ENCODE assay signal across 8 cellular contexts in the genomic region with DNA sequence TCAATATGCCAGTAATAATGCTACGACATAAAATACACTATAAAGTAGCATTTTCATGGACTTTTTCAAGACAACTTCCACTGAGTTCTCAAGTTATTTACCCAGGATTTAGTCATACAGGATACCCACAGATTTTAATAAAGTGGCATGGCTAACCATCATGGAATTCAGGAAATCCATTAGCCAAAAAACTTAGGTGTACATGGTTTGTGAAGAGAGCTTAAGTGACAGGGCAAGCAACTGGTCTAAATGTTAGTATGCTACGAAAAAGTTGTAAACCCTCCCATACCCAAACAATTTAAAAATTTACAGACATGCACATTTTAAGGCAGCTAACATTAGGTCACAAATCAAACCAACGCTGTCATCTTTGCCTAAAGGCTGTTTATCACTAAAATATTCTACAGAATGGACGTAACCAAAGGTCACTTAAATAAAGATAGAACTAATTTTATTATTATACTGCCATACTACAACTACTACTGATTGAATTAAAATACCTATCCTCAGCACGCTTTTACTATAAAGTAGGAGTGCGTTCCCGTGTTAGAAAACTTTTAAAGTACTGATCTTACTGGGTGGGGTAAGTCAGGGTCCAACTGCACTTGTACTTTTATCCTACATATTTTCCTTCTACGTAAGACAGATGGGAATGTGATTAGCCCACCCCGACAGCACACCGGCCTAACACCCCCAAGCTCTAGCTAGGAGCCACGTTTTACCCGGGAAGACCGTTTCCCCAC. TPM values are rescaled to one million over a fixed set of nuclear protein-coding genes. Genes with fewer than 3 reads are reported as not detected.
A peak's percentile ranks its signal among the peaks of the same experiment; 100 is the strongest.
DNase-seq lines count a peak whose midpoint lies in the region; TF ChIP-seq lines count a peak whose summit lies in the region.

No MANE protein-coding gene starts in this region.

- H3K36me3 ChIP-seq in testis (ENCODE audit: low read depth, missing control alignments) = no peaks in the 10 kb centered on the region

- DNase-seq in activated CD4-positive, alpha-beta T cell treated with anti-CD3 and anti-CD28 coated beads, Interleukin-2, amount 10 ng/mL, durations not matched to agents 7 days and 5 days = no peak
- DNase-seq in activated CD4-positive, alpha-beta T cell treated with anti-CD3 and anti-CD28 coated beads, Interleukin-2, amount 50 U/mL, for 48 hours = no peak
- DNase-seq in activated T-helper 1 cell treated with anti-CD3 and anti-CD28 coated beads, Interleukin-12 subunit alpha, Interleukin-12 subunit beta, Interleukin-2, Interleukin-4 antibody, amounts not matched to agents 30 ng/mL and 10 ng/mL and 1 ng/mL, durations not matched to agents 14 hours and 24 hours and 36 hours (ENCODE audit: low spot score) = no peak
- DNase-seq in immature natural killer cell (no peak), testis (no peak), NCI-H146 treated with DMSO at 0.1 percent for 48 hours (lab: John Stamatoyannopoulos, UW; ENCODE audit: unreplicated experiment) (no peak), GM10248 (ENCODE audit: extremely low spot score) (no peak)
- no peak for DNase-seq in activated CD4-positive, alpha-beta T cell treated with anti-CD3 and anti-CD28 coated beads for 48 hours

- peaks cover 20% of the 10 kb centered on the region for H3K4me1 ChIP-seq in testis

- H3K27ac ChIP-seq in testis = peak overlapping the region; percentile 93 to 94

- H3K27ac Mint-ChIP-seq in activated CD4-positive, alpha-beta T cell treated with anti-CD3 and anti-CD28 coated beads, Interleukin-2, amount 10 ng/mL, durations not matched to agents 7 days and 5 days = no peak overlapping the region
- H3K27ac Mint-ChIP-seq in activated T-helper 1 cell treated with anti-CD3 and anti-CD28 coated beads, Interleukin-12 subunit alpha, Interleukin-12 subunit beta, Interleukin-2, Interleukin-4 antibody, amounts not matched to agents 30 ng/mL and 10 ng/mL and 1 ng/mL, durations not matched to agents 14 hours and 24 hours and 36 hours = peak overlapping the region; percentile 73
- peak overlapping the region in 5 of 6 donors; percentile 67 to 84 (median 72) for H3K27ac Mint-ChIP-seq in immature natural killer cell

- WGBS in testis, 2 donors = 6 to 7% methylated on average over 13 of the region's 13 CpGs

- no peak for TF ChIP-seq POLR2A in testis (IDR thresholded peaks at IDR 0.05)

- POLR2A ChIA-PET in activated CD4-positive, alpha-beta T cell treated with anti-CD3 and anti-CD28 coated beads, Interleukin-2, amount 10 ng/mL, durations not matched to agents 7 days and 5 days (lab: Charles Lee) = no interaction called here
- POLR2A ChIA-PET in GM10248 (lab: Yijun Ruan, JAX) = interaction anchor here (1.7 kb wide), 1 partner anchor 95 kb away, joined by 5 read pairs; no protein-coding TSS in a partner anchor

- peak overlapping the region; percentile 72 to 97 for H3K4me3 ChIP-seq in testis

- no peaks in the 10 kb centered on the region for H3K9me3 Mint-ChIP-seq in activated CD4-positive, alpha-beta T cell treated with anti-CD3 and anti-CD28 coated beads, Interleukin-2, amount 10 ng/mL, durations not matched to agents 7 days and 5 days
- no peaks in the 10 kb centered on the region for H3K9me3 Mint-ChIP-seq in activated T-helper 1 cell treated with anti-CD3 and anti-CD28 coated beads, Interleukin-12 subunit alpha, Interleukin-12 subunit beta, Interleukin-2, Interleukin-4 antibody, amounts not matched to agents 30 ng/mL and 10 ng/mL and 1 ng/mL, durations not matched to agents 14 hours and 24 hours and 36 hours
- no peaks in the 10 kb centered on the region for H3K9me3 Mint-ChIP-seq in immature natural killer cell

- CTCF ChIA-PET in activated CD4-positive, alpha-beta T cell treated with anti-CD3 and anti-CD28 coated beads, Interleukin-2, amount 10 ng/mL, durations not matched to agents 7 days and 5 days (lab: Charles Lee) = interaction anchor here (0.9 to 2.0 kb wide), 7 partner anchors 8 to 95 kb away, joined by 3 to 11 read pairs (median 3); a partner anchor contains a TSS
- CTCF ChIA-PET in GM10248 (lab: Yijun Ruan, JAX) = interaction anchor here (0.6 to 4.6 kb wide), 30 partner anchors 9 to 864 kb away, joined by 3 to 37 read pairs (median 4); a partner anchor contains a TSS

- H3K27me3 ChIP-seq in testis = no peaks in the 10 kb centered on the region

- H3K4me3 Mint-ChIP-seq in activated CD4-positive, alpha-beta T cell treated with anti-CD3 and anti-CD28 coated beads, Interleukin-2, amount 10 ng/mL, durations not matched to agents 7 days and 5 days = peak overlapping the region; percentile 83
- H3K4me3 Mint-ChIP-seq in activated T-helper 1 cell treated with anti-CD3 and anti-CD28 coated beads, Interleukin-12 subunit alpha, Interleukin-12 subunit beta, Interleukin-2, Interleukin-4 antibody, amounts not matched to agents 30 ng/mL and 10 ng/mL and 1 ng/mL, durations not matched to agents 14 hours and 24 hours and 36 hours = peak overlapping the region; percentile 87
- H3K4me3 Mint-ChIP-seq in immature natural killer cell = peak overlapping the region; percentile 87 to 91 (median 88)

- intact Hi-C loops in activated T-helper 1 cell treated with anti-CD3 and anti-CD28 coated beads, Interleukin-12 subunit alpha, Interleukin-12 subunit beta, Interleukin-2, Interleukin-4 antibody, amounts not matched to agents 30 ng/mL and 10 ng/mL and 1 ng/mL, durations not matched to agents 14 hours and 24 hours and 36 hours (cut with micrococcal nuclease) = loop anchor here (1.0 to 5.0 kb wide), 5 partner anchors 45 to 895 kb away; a partner anchor contains a TSS
- intact Hi-C loops in testis (cut with DNase I; ENCODE audit: low total_unique reads) = no loop called here

- H3K9me3 ChIP-seq in testis = no peaks in the 10 kb centered on the region

- TF ChIP-seq CTCF in testis (IDR thresholded peaks at IDR 0.05) (no peak), GM10248 (IDR thresholded peaks at IDR 0.05; ENCODE audit: control extremely low read depth, extremely low read depth, low read depth, missing control alignments) (no peak)

- H3K27me3 Mint-ChIP-seq in activated CD4-positive, alpha-beta T cell treated with anti-CD3 and anti-CD28 coated beads, Interleukin-2, amount 10 ng/mL, durations not matched to agents 7 days and 5 days = peaks cover 10% of the 10 kb centered on the region
- H3K27me3 Mint-ChIP-seq in activated T-helper 1 cell treated with anti-CD3 and anti-CD28 coated beads, Interleukin-12 subunit alpha, Interleukin-12 subunit beta, Interleukin-2, Interleukin-4 antibody, amounts not matched to agents 30 ng/mL and 10 ng/mL and 1 ng/mL, durations not matched to agents 14 hours and 24 hours and 36 hours (ENCODE audit: insufficient read depth) = peaks cover 30% of the 10 kb centered on the region
- peaks cover 2 to 3% (median 3%) of the 10 kb centered on the region in 3 donors for H3K27me3 Mint-ChIP-seq in immature natural killer cell (ENCODE audit: low read depth in 3 of 3)

- peaks cover 25% of the 10 kb centered on the region for H3K4me1 Mint-ChIP-seq in activated CD4-positive, alpha-beta T cell treated with anti-CD3 and anti-CD28 coated beads, Interleukin-2, amount 10 ng/mL, durations not matched to agents 7 days and 5 days
- peaks cover 16% of the 10 kb centered on the region for H3K4me1 Mint-ChIP-seq in activated T-helper 1 cell treated with anti-CD3 and anti-CD28 coated beads, Interleukin-12 subunit alpha, Interleukin-12 subunit beta, Interleukin-2, Interleukin-4 antibody, amounts not matched to agents 30 ng/mL and 10 ng/mL and 1 ng/mL, durations not matched to agents 14 hours and 24 hours and 36 hours (ENCODE audit: low read depth)
- H3K4me1 Mint-ChIP-seq in immature natural killer cell = peaks cover 20 to 26% of the 10 kb centered on the region in 2 donors

- H3K36me3 Mint-ChIP-seq in activated CD4-positive, alpha-beta T cell treated with anti-CD3 and anti-CD28 coated beads, Interleukin-2, amount 10 ng/mL, durations not matched to agents 7 days and 5 days (ENCODE audit: low read depth) = peaks cover 8% of the 10 kb centered on the region
- no peaks in the 10 kb centered on the region for H3K36me3 Mint-ChIP-seq in activated T-helper 1 cell treated with anti-CD3 and anti-CD28 coated beads, Interleukin-12 subunit alpha, Interleukin-12 subunit beta, Interleukin-2, Interleukin-4 antibody, amounts not matched to agents 30 ng/mL and 10 ng/mL and 1 ng/mL, durations not matched to agents 14 hours and 24 hours and 36 hours (ENCODE audit: low read depth)
- peaks cover 0 to 8% (median 0%) of the 10 kb centered on the region in 3 donors for H3K36me3 Mint-ChIP-seq in immature natural killer cell

RNA-seq across cellular contexts. Expression of a gene that starts 1.1 kb away (rescaled TPM):
- 10 to 100 TPM; 10.3 to 11.5 TPM for total RNA-seq in activated CD4-positive, alpha-beta T cell treated with anti-CD3 and anti-CD28 coated beads, Interleukin-2, amount 10 ng/mL, durations not matched to agents 7 days and 5 days
- 5.0 and 6.1 TPM in 2 replicates for total RNA-seq in activated T-helper 1 cell treated with anti-CD3 and anti-CD28 coated beads, Interleukin-12 subunit alpha, Interleukin-12 subunit beta, Interleukin-2, Interleukin-4 antibody, amounts not matched to agents 30 ng/mL and 10 ng/mL and 1 ng/mL, durations not matched to agents 14 hours and 24 hours and 36 hours
- polyA plus RNA-seq in immature natural killer cell (1 to 10 TPM; 1.5 TPM), testis (ENCODE audit: insufficient read depth, low read depth, low replicate concordance) (53.9 TPM)
- total RNA-seq in testis = 10 to 100 TPM; 41.2 to 51.8 TPM
